In genomic region chr11:304915-305833, GRCh38 we compare ENCODE assay signal across 8 cellular contexts. TPM values are rescaled to one million over a fixed set of nuclear protein-coding genes. Genes with fewer than 3 reads are reported as not detected.
DNase-seq lines count a peak whose midpoint lies in the region; ATAC-seq, FAIRE-seq and TF ChIP-seq lines count a peak whose summit lies in the region.

No MANE protein-coding gene starts in this region.

- H3K36me3 ChIP-seq in SK-N-MC (ENCODE audit: insufficient read depth, low read length) (no peaks in the 10 kb centered on the region), mammary epithelial cell (ENCODE audit: insufficient read depth, low read length) (no peaks in the 10 kb centered on the region), keratinocyte (ENCODE audit: control insufficient read depth in 2 of 2, extremely low read depth in 1 of 2, insufficient read depth in 2 of 2, low read length in 2 of 2) (no peaks in the 10 kb centered on the region)

- H4K20me1 ChIP-seq in mammary epithelial cell (ENCODE audit: insufficient read depth, low read length) (no peaks in the 10 kb centered on the region), keratinocyte (ENCODE audit: control insufficient read depth, extremely low read depth, insufficient read depth, low read length) (no peaks in the 10 kb centered on the region)

- BruUV-seq in mammary epithelial cell (replicated peaks; lab: Mats Ljungman, UMichigan) = no TSS peak

- H3K27me3 Mint-ChIP-seq in stimulated activated naive B cell treated with anti-CD40 and anti-IgM and Interleukin-4, amounts not matched to agents 10 μg/mL and 1 μg/mL and 100 μg/mL, for 72 hours = peaks cover 4% of the 10 kb centered on the region in 2 donors

- no peak overlapping the region for H3K4me3 ChIP-seq in SK-N-MC
- no peak overlapping the region for H3K4me3 ChIP-seq in mammary epithelial cell (replicated peaks in 1 of 3; ENCODE audit: insufficient read depth in 1 of 3, low read depth in 2 of 3, low read length in 3 of 3)
- no peak overlapping the region for H3K4me3 ChIP-seq in keratinocyte (ENCODE audit: control insufficient read depth in 2 of 3, extremely low read depth in 1 of 3, insufficient read depth in 2 of 3, low read depth in 1 of 3, low read length in 3 of 3)

- dilution Hi-C loops in mammary epithelial cell (cut with HindIII; ENCODE audit: low sequenced_read_pairs) = loop anchor here (5.0 kb wide), 1 partner anchor 82 kb away; no protein-coding TSS in a partner anchor
- dilution Hi-C loops in keratinocyte (cut with MboI; ENCODE audit: extremely low pct_ligation_motif_present, low sequenced_read_pairs) = no loop called here

- in situ Hi-C loops in mammary epithelial cell (cut with MboI; ENCODE audit: low sequenced_read_pairs in 2 of 2) = loop anchor here in 1 of 2 donors (10.0 kb wide), 1 partner anchor 50 kb away; no protein-coding TSS in a partner anchor

- no peaks in the 10 kb centered on the region for H3K9me1 ChIP-seq in keratinocyte (ENCODE audit: control insufficient read depth, extremely low read depth, insufficient read depth, low read length)

- H3K27me3 ChIP-seq in mammary epithelial cell (ENCODE audit: insufficient read depth, low read length) (no peaks in the 10 kb centered on the region), keratinocyte (ENCODE audit: control insufficient read depth, extremely low read depth, insufficient read depth, low read length) (peaks cover 7% of the 10 kb centered on the region)

- H2AFZ ChIP-seq in mammary epithelial cell (ENCODE audit: low read depth, low read length) (no peak overlapping the region), keratinocyte (ENCODE audit: control insufficient read depth, low read length) (no peak overlapping the region)

- no peak for FAIRE-seq in keratinocyte (lab: Jason Lieb, UNC)

- no peaks in the 10 kb centered on the region for H3K9me3 ChIP-seq in SK-N-MC (ENCODE audit: low read depth, low read length)
- no peaks in the 10 kb centered on the region for H3K9me3 ChIP-seq in mammary epithelial cell (replicated peaks; ENCODE audit: insufficient read depth, low read length)
- H3K9me3 ChIP-seq in keratinocyte (ENCODE audit: control insufficient read depth, low read depth, low read length) = no peaks in the 10 kb centered on the region

- no peak overlapping the region for H3K4me2 ChIP-seq in mammary epithelial cell (ENCODE audit: insufficient read depth, low read depth, low read length)
- no peak overlapping the region for H3K4me2 ChIP-seq in keratinocyte (ENCODE audit: control insufficient read depth, extremely low read depth, insufficient read depth, low read depth, low read length)

- peak in 1 of 2 donors; percentile 28 for ATAC-seq in stimulated activated naive B cell treated with anti-CD40 and anti-IgM and Interleukin-4, amounts not matched to agents 10 μg/mL and 1 μg/mL and 100 μg/mL, for 72 hours (replicated peaks)
- ATAC-seq in HG03520 (IDR thresholded peaks at IDR 0.05; ENCODE audit: unreplicated experiment) = no peak
- ATAC-seq in GM21717 (IDR thresholded peaks at IDR 0.05; ENCODE audit: unreplicated experiment) = no peak

- H3K4me3 Mint-ChIP-seq in stimulated activated naive B cell treated with anti-CD40 and anti-IgM and Interleukin-4, amounts not matched to agents 10 μg/mL and 1 μg/mL and 100 μg/mL, for 72 hours = no peak overlapping the region

- WGBS in mammary epithelial cell (ENCODE audit: low coverage, missing lambda C conversion rate) = 32% methylated on average over 18 of the region's 19 CpGs

- peak overlapping the region; percentile 25 for H3K27ac Mint-ChIP-seq in stimulated activated naive B cell treated with anti-CD40 and anti-IgM and Interleukin-4, amounts not matched to agents 10 μg/mL and 1 μg/mL and 100 μg/mL, for 72 hours

- H3K36me3 Mint-ChIP-seq in stimulated activated naive B cell treated with anti-CD40 and anti-IgM and Interleukin-4, amounts not matched to agents 10 μg/mL and 1 μg/mL and 100 μg/mL, for 72 hours = peaks cover 0 to 2% of the 10 kb centered on the region in 2 donors

- H3K79me2 ChIP-seq in mammary epithelial cell (ENCODE audit: insufficient read depth, low read length) (no peaks in the 10 kb centered on the region), keratinocyte (ENCODE audit: control insufficient read depth, insufficient read depth, low read length) (no peaks in the 10 kb centered on the region)

- CTCF ChIA-PET in HEK293T (lab: Yijun Ruan, JAX) (interaction anchor here (0.6 to 1.3 kb wide), 2 partner anchors 35 to 47 kb away, joined by 3 to 5 read pairs; no protein-coding TSS in a partner anchor), mammary epithelial cell (lab: Charles Lee; ENCODE audit: low non-redundant PET) (interaction anchor here (0.7 kb wide), 1 partner anchor 66 kb away, joined by 8 read pairs; no protein-coding TSS in a partner anchor)

- DNase-seq in COR-L47 (lab: John Stamatoyannopoulos, UW) (peak; percentile 36), HEK293T (ENCODE audit: extremely low spot score) (peak; percentile 58), SK-N-MC (ENCODE audit: low read depth, low spot score) (peak; percentile 59), mammary epithelial cell (peak; percentile 25), keratinocyte (ENCODE audit: low read depth, low spot score) (no peak)
- no peak for DNase-seq in stimulated activated naive B cell treated with anti-CD40 and anti-IgM and Interleukin-4, amounts not matched to agents 10 μg/mL and 1 μg/mL and 100 μg/mL, for 72 hours

- H3K4me1 ChIP-seq in mammary epithelial cell (ENCODE audit: insufficient read depth, low read length) (peaks cover 8% of the 10 kb centered on the region), keratinocyte (ENCODE audit: control insufficient read depth, extremely low read depth, insufficient read depth, low read length) (peaks cover 14% of the 10 kb centered on the region)

- peak; percentile 70 to 71 for TF ChIP-seq CTCF in mammary epithelial cell (conservative IDR thresholded peaks at IDR 0.05 in 1 of 2, IDR thresholded peaks at IDR 0.05 in 1 of 2; ENCODE audit: extremely low read depth in 1 of 2, insufficient read depth in 1 of 2, low read depth in 1 of 2, low read length in 2 of 2)
- TF ChIP-seq CTCF in keratinocyte (optimal IDR thresholded peaks at IDR 0.05 in 1 of 3, IDR thresholded peaks at IDR 0.05 in 1 of 3, conservative IDR thresholded peaks at IDR 0.05 in 1 of 3; ENCODE audit: extremely low read depth in 1 of 3, insufficient read depth in 2 of 3, low read length in 3 of 3) = peak; percentile 60 to 68 (median 62)

- intact Hi-C loops in mammary epithelial cell (cut with micrococcal nuclease) = loop anchor here (1.0 to 5.0 kb wide), 3 partner anchors 51 to 212 kb away; no protein-coding TSS in a partner anchor

- H3K9ac ChIP-seq in SK-N-MC (ENCODE audit: insufficient read length) (no peak overlapping the region), mammary epithelial cell (ENCODE audit: insufficient read depth, low read length) (no peak overlapping the region), keratinocyte (ENCODE audit: control insufficient read depth, extremely low read depth, insufficient read depth, low read length) (no peak overlapping the region)

- H3K27ac ChIP-seq in SK-N-MC (0 out of 2 replicates have a peak overlapping the region, but pooled peaks have one; percentile 4), mammary epithelial cell (ENCODE audit: insufficient read depth, low read depth, low read length) (no peak overlapping the region), keratinocyte (ENCODE audit: control insufficient read depth, insufficient read depth, low read length) (no peak overlapping the region)

- H3K9me3 Mint-ChIP-seq in stimulated activated naive B cell treated with anti-CD40 and anti-IgM and Interleukin-4, amounts not matched to agents 10 μg/mL and 1 μg/mL and 100 μg/mL, for 72 hours = peaks cover 0 to 3% of the 10 kb centered on the region in 2 donors

- POLR2A ChIA-PET in HEK293T (lab: Yijun Ruan, JAX) = interaction anchor here (1.2 to 2.6 kb wide), 3 partner anchors 50 to 145 kb away, joined by 3 to 10 read pairs (median 5); partner anchors contain the start of genes BET1L, PTDSS2 and RIC8A

- peaks cover 46 to 50% of the 10 kb centered on the region in 2 donors for H3K4me1 Mint-ChIP-seq in stimulated activated naive B cell treated with anti-CD40 and anti-IgM and Interleukin-4, amounts not matched to agents 10 μg/mL and 1 μg/mL and 100 μg/mL, for 72 hours

RNA-seq across cellular contexts. Expression of gene IFITM2, which starts 2.4 kb away (rescaled TPM):
- total RNA-seq in mammary epithelial cell = 10 to 100 TPM in 1 of 2 donors, 1 to 10 TPM in 1; 4.7 to 29.1 TPM
- 37.8 TPM for polyA plus RNA-seq in mammary epithelial cell
- polyA minus RNA-seq in mammary epithelial cell = 92.3 TPM
- 26.9 to 83.0 TPM (median 72.3 TPM) in 3 replicates for polyA plus RNA-seq in keratinocyte
- polyA plus RNA-seq in keratinocyte (2011; ENCODE audit: low read depth) = 6.3 TPM
- polyA plus RNA-seq in keratinocyte (2011; cell fraction: cytosol; rRNA removed) = 64.8 and 210 TPM in 2 replicates
- polyA plus RNA-seq in keratinocyte (2011; cell fraction: nucleus; rRNA removed) = 42.2 and 109 TPM in 2 replicates
- 53.9 and 150 TPM in 2 replicates for polyA plus RNA-seq in keratinocyte (2012; ENCODE audit: low replicate concordance)
- polyA minus RNA-seq in keratinocyte = 20.9 to 46.0 TPM (median 41.8 TPM) in 3 replicates
- 88.1 TPM for polyA minus RNA-seq in keratinocyte (2011; cell fraction: cytosol; rRNA and poly(A)+ RNA removed)
- 4.3 and 4.6 TPM in 2 replicates for polyA minus RNA-seq in keratinocyte (2011; cell fraction: nucleus; rRNA and poly(A)+ RNA removed)

RNA-seq across cellular contexts. Expression of gene IFITM5, which starts 5.8 kb away (rescaled TPM):
- total RNA-seq in mammary epithelial cell = not detected
- not detected for polyA plus RNA-seq in mammary epithelial cell
- not detected for polyA minus RNA-seq in mammary epithelial cell
- not detected in 3 replicates for polyA plus RNA-seq in keratinocyte
- polyA plus RNA-seq in keratinocyte (2011; ENCODE audit: low read depth) = not detected
- not detected in 2 replicates for polyA plus RNA-seq in keratinocyte (2011; cell fraction: cytosol; rRNA removed)
- polyA plus RNA-seq in keratinocyte (2011; cell fraction: nucleus; rRNA removed) = not detected in 2 replicates
- polyA plus RNA-seq in keratinocyte (2012; ENCODE audit: low replicate concordance) = not detected in 2 replicates
- not detected in 3 replicates for polyA minus RNA-seq in keratinocyte
- not detected for polyA minus RNA-seq in keratinocyte (2011; cell fraction: cytosol; rRNA and poly(A)+ RNA removed)
- polyA minus RNA-seq in keratinocyte (2011; cell fraction: nucleus; rRNA and poly(A)+ RNA removed) = not detected in 2 replicates

RNA-seq across cellular contexts. Expression of gene IFITM1, which starts 8.7 kb away (rescaled TPM):
- 1 to 10 TPM; 1.7 to 2.8 TPM for total RNA-seq in mammary epithelial cell
- polyA plus RNA-seq in mammary epithelial cell (5.1 TPM), keratinocyte (333 to 549 TPM (median 333 TPM) in 3 replicates)
- polyA minus RNA-seq in mammary epithelial cell (2.0 TPM), keratinocyte (312 to 864 TPM (median 567 TPM) in 3 replicates)
- 6.0 TPM for polyA plus RNA-seq in keratinocyte (2011; ENCODE audit: low read depth)
- 283 and 377 TPM in 2 replicates for polyA plus RNA-seq in keratinocyte (2011; cell fraction: cytosol; rRNA removed)
- 235 and 342 TPM in 2 replicates for polyA plus RNA-seq in keratinocyte (2011; cell fraction: nucleus; rRNA removed)
- polyA plus RNA-seq in keratinocyte (2012; ENCODE audit: low replicate concordance) = 25.1 and 252 TPM in 2 replicates
- 260 TPM for polyA minus RNA-seq in keratinocyte (2011; cell fraction: cytosol; rRNA and poly(A)+ RNA removed)
- polyA minus RNA-seq in keratinocyte (2011; cell fraction: nucleus; rRNA and poly(A)+ RNA removed) = 81.1 and 91.2 TPM in 2 replicates

RNA-seq across cellular contexts. Expression of gene IFITM3, which starts 15.5 kb away (rescaled TPM):
- total RNA-seq in mammary epithelial cell = 100 to 1,000 TPM in 1 of 2 donors, 10 to 100 TPM in 1; 58.7 to 211 TPM
- polyA plus RNA-seq in mammary epithelial cell (230 TPM), keratinocyte (295 to 696 TPM (median 435 TPM) in 3 replicates)
- polyA minus RNA-seq in mammary epithelial cell (231 TPM), keratinocyte (528 to 1,935 TPM (median 993 TPM) in 3 replicates)
- 37.7 TPM for polyA plus RNA-seq in keratinocyte (2011; ENCODE audit: low read depth)
- 709 and 1,249 TPM in 2 replicates for polyA plus RNA-seq in keratinocyte (2011; cell fraction: cytosol; rRNA removed)
- polyA plus RNA-seq in keratinocyte (2011; cell fraction: nucleus; rRNA removed) = 298 and 424 TPM in 2 replicates
- 467 and 1,605 TPM in 2 replicates for polyA plus RNA-seq in keratinocyte (2012; ENCODE audit: low replicate concordance)
- polyA minus RNA-seq in keratinocyte (2011; cell fraction: cytosol; rRNA and poly(A)+ RNA removed) = 925 TPM
- polyA minus RNA-seq in keratinocyte (2011; cell fraction: nucleus; rRNA and poly(A)+ RNA removed) = 156 and 170 TPM in 2 replicates

RNA-seq across cellular contexts. Expression of gene PGGHG, which starts 16.2 kb away (rescaled TPM):
- 1 to 10 TPM; 2.5 to 7.9 TPM for total RNA-seq in mammary epithelial cell
- polyA plus RNA-seq in mammary epithelial cell = 1.5 TPM
- 2.1 TPM for polyA minus RNA-seq in mammary epithelial cell
- 4.3 to 12.2 TPM (median 6.2 TPM) in 3 replicates for polyA plus RNA-seq in keratinocyte
- polyA plus RNA-seq in keratinocyte (2011; ENCODE audit: low read depth) = 2.0 TPM
- 0.97 and 2.1 TPM in 2 replicates for polyA plus RNA-seq in keratinocyte (2011; cell fraction: cytosol; rRNA removed)
- polyA plus RNA-seq in keratinocyte (2011; cell fraction: nucleus; rRNA removed) = 68.1 and 95.0 TPM in 2 replicates
- 3.6 and 6.4 TPM in 2 replicates for polyA plus RNA-seq in keratinocyte (2012; ENCODE audit: low replicate concordance)
- polyA minus RNA-seq in keratinocyte = 2.3 to 3.0 TPM (median 2.4 TPM) in 3 replicates
- 2.7 TPM for polyA minus RNA-seq in keratinocyte (2011; cell fraction: cytosol; rRNA and poly(A)+ RNA removed)
- 6.5 and 6.8 TPM in 2 replicates for polyA minus RNA-seq in keratinocyte (2011; cell fraction: nucleus; rRNA and poly(A)+ RNA removed)

Comparison
In these comparisons a context has a peak if more than half of its experiments do, and no peak if none do; other contexts are left out.
1. DNase-seq: peak in COR-L47 (single experiment), HEK293T (single experiment), SK-N-MC (single experiment) and mammary epithelial cell (single experiment); none in keratinocyte (single experiment) and stimulated activated naive B cell treated with anti-CD40 and anti-IgM and Interleukin-4, amounts not matched to agents 10 μg/mL and 1 μg/mL and 100 μg/mL, for 72 hours (single experiment).